In genomic region chr7:139901411-139901810, GRCh38 we compare ENCODE assay signal across 26 cellular contexts.
DNase-seq lines count a peak whose midpoint lies in the region; ATAC-seq, FAIRE-seq and TF ChIP-seq lines count a peak whose summit lies in the region.
"Had no signal": no experiment of that assay in that cellular context is flagged by ENCODE, and none has a peak within 500 bp of the region (broad histone marks: within the 10 kb centered on the region; RNA-seq: fewer than 3 reads in every experiment).

No MANE protein-coding gene starts in this region.

- H4K20me1 ChIP-seq in K562 (replicated peaks; ENCODE audit: control insufficient read depth, insufficient read depth, low read length), result no peaks in the 10 kb centered on the region

- H2AFZ ChIP-seq in K562 (ENCODE audit: low read depth, low read length), result no peak overlapping the region

- no peak overlapping the region for H3K27ac ChIP-seq in K562 (ENCODE audit: extremely low read depth, low read depth, low read length)
- H3K27ac ChIP-seq in upper lobe of right lung, result no peak overlapping the region
- H3K27ac ChIP-seq in WERI-Rb-1, result no peak overlapping the region
- no peak overlapping the region for H3K27ac ChIP-seq in brain microvascular endothelial cell
- H3K27ac ChIP-seq: pancreas, right atrium auricular region had no signal

- no peak for TF ChIP-seq CTCF in K562 (IDR thresholded peaks at IDR 0.05 in 2 of 3, conservative IDR thresholded peaks at IDR 0.05 in 1 of 3; ENCODE audit: insufficient read depth in 2 of 3, low read depth in 1 of 3, low read length in 3 of 3)
- no peak for TF ChIP-seq CTCF in upper lobe of right lung (IDR thresholded peaks at IDR 0.05)
- no peak for TF ChIP-seq CTCF in WERI-Rb-1 (IDR thresholded peaks at IDR 0.05; ENCODE audit: low read depth, low read length)
- TF ChIP-seq CTCF in brain microvascular endothelial cell (IDR thresholded peaks at IDR 0.05; ENCODE audit: low read depth, low read length, missing control alignments), result no peak

- H3K4me3 ChIP-seq in K562 (no peak overlapping the region), upper lobe of right lung (no peak overlapping the region), WERI-Rb-1 (ENCODE audit: low read depth, low read length) (no peak overlapping the region), brain microvascular endothelial cell (ENCODE audit: low read depth, low read length) (no peak overlapping the region)
- H3K4me3 ChIP-seq: mucosa of descending colon, pancreas, right atrium auricular region, smooth muscle cell had no signal

- H3K4me3 Mint-ChIP-seq in activated T-helper 2 cell treated with anti-CD3 and anti-CD28 coated beads, Interferon-gamma antibody, Interleukin-2, Interleukin-4, amounts not matched to agents 10 μg/mL and 5 μg/mL and 100 μg/mL, durations not matched to agents 14 hours and 24 hours and 36 hours (ENCODE audit: low read depth), result no peak overlapping the region
- H3K4me3 Mint-ChIP-seq: activated naive CD4-positive, alpha-beta T cell treated with anti-CD3 and anti-CD28 coated beads for 36 hours; CD4-positive, alpha-beta T cell; nephron progenitor cell; T-helper 2 cell treated with Interferon-gamma antibody and Interleukin-4, amounts not matched to agents 5 μg/mL and 100 μg/mL, for 36 hours had no signal

- peaks cover 19% of the 10 kb centered on the region for H3K27me3 Mint-ChIP-seq in activated T-helper 2 cell treated with anti-CD3 and anti-CD28 coated beads, Interferon-gamma antibody, Interleukin-2, Interleukin-4, amounts not matched to agents 10 μg/mL and 5 μg/mL and 100 μg/mL, durations not matched to agents 14 hours and 24 hours and 36 hours (ENCODE audit: low read depth)
- H3K27me3 Mint-ChIP-seq: CD4-positive, alpha-beta T cell had no signal

- no peak for FAIRE-seq in K562 (lab: Jason Lieb, UNC)
- FAIRE-seq: H1, pancreas had no signal

- CTCF ChIA-PET in HEK293T (lab: Yijun Ruan, JAX) (interaction anchor here (0.6 kb wide), 1 partner anchor 7 kb away, joined by 3 read pairs; no protein-coding TSS in a partner anchor), K562 (lab: Yijun Ruan, JAX; ENCODE audit: low intra/inter-chr PET ratio) (no interaction called here)

- H3K27ac Mint-ChIP-seq in activated T-helper 2 cell treated with anti-CD3 and anti-CD28 coated beads, Interferon-gamma antibody, Interleukin-2, Interleukin-4, amounts not matched to agents 10 μg/mL and 5 μg/mL and 100 μg/mL, durations not matched to agents 14 hours and 24 hours and 36 hours, result no peak overlapping the region
- H3K27ac Mint-ChIP-seq: activated naive CD4-positive, alpha-beta T cell treated with anti-CD3 and anti-CD28 coated beads for 36 hours; CD4-positive, alpha-beta T cell; nephron progenitor cell; T-helper 2 cell treated with Interferon-gamma antibody and Interleukin-4, amounts not matched to agents 5 μg/mL and 100 μg/mL, for 36 hours had no signal

- DNase-seq in HEK293T (ENCODE audit: extremely low spot score) (no peak), NOMO-1 treated with dmso at 0.1 percent for 144 hours (lab: John Stamatoyannopoulos, UW; ENCODE audit: unreplicated experiment) (peak; percentile 66), K562 (ENCODE audit: extremely low read depth in 1 of 4, low spot score in 3 of 4) (no peak), upper lobe of right lung (no peak), WERI-Rb-1 (no peak), brain microvascular endothelial cell (no peak)
- no peak for DNase-seq in activated T-helper 2 cell treated with anti-CD3 and anti-CD28 coated beads, Interferon-gamma antibody, Interleukin-2, Interleukin-4, amounts not matched to agents 10 μg/mL and 5 μg/mL and 100 μg/mL, durations not matched to agents 14 hours and 24 hours and 36 hours (ENCODE audit: low spot score)
- DNase-seq: activated CD4-positive, alpha-beta T cell treated with anti-CD3 and anti-CD28 coated beads, Interleukin-2, amount 50 U/mL, for 1 hour; activated naive CD4-positive, alpha-beta T cell treated with anti-CD3 and anti-CD28 coated beads for 36 hours; CD4-positive, alpha-beta T cell; effector CD4-positive, alpha-beta T cell; head of caudate nucleus; mucosa of descending colon; NCI-H1436; NCI-H2081 treated with DMSO at 0.1 percent for 48 hours; NCI-H345; NCI-H748 treated with DMSO at 0.1 percent for 48 hours; nephron progenitor cell; pancreas; PC-3; stimulated activated CD4-positive, alpha-beta T cell treated with anti-CD3 and anti-CD28 coated beads, Interleukin-2, amount 100 ng/mL, for 24 hours; trophoblast cell had no signal

- WGBS in K562 (ENCODE audit: insufficient coverage, low coverage, missing lambda C conversion rate), result 85% methylated on average over 4 of the region's 4 CpGs

- no peaks in the 10 kb centered on the region for H3K4me1 Mint-ChIP-seq in activated T-helper 2 cell treated with anti-CD3 and anti-CD28 coated beads, Interferon-gamma antibody, Interleukin-2, Interleukin-4, amounts not matched to agents 10 μg/mL and 5 μg/mL and 100 μg/mL, durations not matched to agents 14 hours and 24 hours and 36 hours (ENCODE audit: low read depth)

- H3K27me3 ChIP-seq in K562 (ENCODE audit: control insufficient read depth in 2 of 2, insufficient read depth in 2 of 2, low read length in 2 of 2) (no peaks in the 10 kb centered on the region), upper lobe of right lung (no peaks in the 10 kb centered on the region), WERI-Rb-1 (ENCODE audit: insufficient read depth, low read depth, severe bottlenecking) (no peaks in the 10 kb centered on the region), brain microvascular endothelial cell (replicated peaks) (no peaks in the 10 kb centered on the region)
- H3K27me3 ChIP-seq: pancreas, right atrium auricular region had no signal

- TF ChIP-seq POLR2A in K562 (conservative IDR thresholded peaks at IDR 0.05), result no peak

- POLR2A ChIA-PET in HEK293T (lab: Yijun Ruan, JAX) (interaction anchor here (0.6 kb wide), 1 partner anchor 131 kb away, joined by 3 read pairs; no protein-coding TSS in a partner anchor), K562 (lab: Yijun Ruan, JAX) (interaction anchor here (0.5 to 1.5 kb wide), 10 partner anchors 7 to 702 kb away, joined by 3 to 8 read pairs (median 3); no protein-coding TSS in a partner anchor)

- no peak overlapping the region for H3K4me2 ChIP-seq in K562 (ENCODE audit: insufficient read depth, low read length)
- H3K4me2 ChIP-seq: smooth muscle cell had no signal

- H3K9me3 Mint-ChIP-seq in activated T-helper 2 cell treated with anti-CD3 and anti-CD28 coated beads, Interferon-gamma antibody, Interleukin-2, Interleukin-4, amounts not matched to agents 10 μg/mL and 5 μg/mL and 100 μg/mL, durations not matched to agents 14 hours and 24 hours and 36 hours, result peaks cover 16% of the 10 kb centered on the region

- H3K4me1 ChIP-seq in K562 (replicated peaks in 1 of 2; ENCODE audit: control insufficient read depth in 2 of 2, insufficient read depth in 2 of 2, low read length in 2 of 2) (no peaks in the 10 kb centered on the region), upper lobe of right lung (peaks cover 6% of the 10 kb centered on the region)
- H3K4me1 ChIP-seq: pancreas had no signal

- H3K9me3 ChIP-seq in K562 (replicated peaks; ENCODE audit: control insufficient read depth, insufficient read depth, low read depth, low read length), result peaks cover 8% of the 10 kb centered on the region
- no peaks in the 10 kb centered on the region for H3K9me3 ChIP-seq in upper lobe of right lung
- peaks cover 4% of the 10 kb centered on the region for H3K9me3 ChIP-seq in WERI-Rb-1 (ENCODE audit: severe bottlenecking)
- H3K9me3 ChIP-seq: mucosa of descending colon, pancreas had no signal

- no peaks in the 10 kb centered on the region for H3K9me1 ChIP-seq in K562 (ENCODE audit: control insufficient read depth, insufficient read depth, low read length)

- H3K79me2 ChIP-seq in K562 (ENCODE audit: control insufficient read depth, insufficient read depth, low read length), result no peaks in the 10 kb centered on the region

- TF ChIP-seq RAD21 in K562 (CRISPR knock-in tag; conservative IDR thresholded peaks at IDR 0.05 in 1 of 2, IDR thresholded peaks at IDR 0.05 in 1 of 2), result no peak

- H3K9ac ChIP-seq in K562 (ENCODE audit: insufficient read depth in 1 of 2, low read depth in 2 of 2, low read length in 2 of 2), result no peak overlapping the region

- no TSS peak for BruUV-seq in K562 (replicated peaks; lab: Mats Ljungman, UMichigan)

- ATAC-seq in K562 (peak; percentile 25; the same call in 1 of the 3 replicates), upper lobe of right lung (peak; percentile 69)
- ATAC-seq: mucosa of descending colon, pancreas, PC-3 had no signal

- no peaks in the 10 kb centered on the region for H3K36me3 ChIP-seq in K562 (ENCODE audit: control insufficient read depth, insufficient read depth, low read length)
- no peaks in the 10 kb centered on the region for H3K36me3 ChIP-seq in upper lobe of right lung
- no peaks in the 10 kb centered on the region for H3K36me3 ChIP-seq in WERI-Rb-1
- H3K36me3 ChIP-seq in brain microvascular endothelial cell (replicated peaks), result no peaks in the 10 kb centered on the region
- H3K36me3 ChIP-seq: pancreas, right atrium auricular region had no signal

- H3K36me3 Mint-ChIP-seq in activated T-helper 2 cell treated with anti-CD3 and anti-CD28 coated beads, Interferon-gamma antibody, Interleukin-2, Interleukin-4, amounts not matched to agents 10 μg/mL and 5 μg/mL and 100 μg/mL, durations not matched to agents 14 hours and 24 hours and 36 hours (ENCODE audit: low read depth), result no peaks in the 10 kb centered on the region

- no peak for TF ChIP-seq EP300 in K562 (IDR thresholded peaks at IDR 0.05; ENCODE audit: low read length)

- intact Hi-C loops in K562 (cut with micrococcal nuclease), result no loop called here
- intact Hi-C loops in upper lobe of right lung (cut with DNase I), result no loop called here
- intact Hi-C loops in activated T-helper 2 cell treated with anti-CD3 and anti-CD28 coated beads, Interferon-gamma antibody, Interleukin-2, Interleukin-4, amounts not matched to agents 10 μg/mL and 5 μg/mL and 100 μg/mL, durations not matched to agents 14 hours and 24 hours and 36 hours (cut with micrococcal nuclease), result no loop called here

- in situ Hi-C loops in K562 (cut with MboI), result no loop called here
- in situ Hi-C loops in brain microvascular endothelial cell (cut with HindIII; ENCODE audit: low pct_ligation_motif_present, low sequenced_read_pairs), result no loop called here

TF ChIP-seq in HEK293T, 16 proteins besides CTCF, POLR2A, EP300 and RAD21 (continues in another document):
- TF ChIP-seq SUZ12 (IDR thresholded peaks at IDR 0.05), result no peak

TF ChIP-seq in K562, 482 proteins besides CTCF, POLR2A, EP300 and RAD21:
- TF ChIP-seq ZNF780A (CRISPR knock-in tag; IDR thresholded peaks at IDR 0.05), result no peak
- peak; percentile 73 for TF ChIP-seq PKNOX1 (IDR thresholded peaks at IDR 0.05)
